ENCODE assay signal across 1 cellular context in the genomic region with DNA sequence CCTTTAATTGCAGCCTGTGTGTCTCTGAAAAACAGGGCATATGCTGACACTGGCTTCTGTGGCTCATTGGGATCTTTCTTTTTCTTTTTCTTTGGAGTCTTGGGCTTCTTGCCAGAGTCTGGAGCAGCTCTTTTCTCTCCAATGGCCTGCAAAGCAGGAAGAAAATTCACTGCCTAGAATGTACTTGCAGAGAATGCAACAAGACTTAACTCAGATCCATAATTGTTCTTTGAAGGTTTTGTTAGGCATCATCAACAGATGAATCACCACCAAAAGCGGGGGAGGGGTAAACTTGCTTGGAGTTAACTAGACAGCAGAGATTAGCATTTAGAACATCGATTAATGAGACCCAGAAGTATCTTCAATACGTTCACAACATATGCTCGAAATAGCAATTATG.
TF ChIP-seq lines count a peak whose summit lies in the region.

No MANE protein-coding gene starts in this region.

TF ChIP-seq in HepG2, 621 proteins besides CTCF, POLR2A, EP300 and RAD21 (continued from another document):
- TF ChIP-seq, protein P1, sequence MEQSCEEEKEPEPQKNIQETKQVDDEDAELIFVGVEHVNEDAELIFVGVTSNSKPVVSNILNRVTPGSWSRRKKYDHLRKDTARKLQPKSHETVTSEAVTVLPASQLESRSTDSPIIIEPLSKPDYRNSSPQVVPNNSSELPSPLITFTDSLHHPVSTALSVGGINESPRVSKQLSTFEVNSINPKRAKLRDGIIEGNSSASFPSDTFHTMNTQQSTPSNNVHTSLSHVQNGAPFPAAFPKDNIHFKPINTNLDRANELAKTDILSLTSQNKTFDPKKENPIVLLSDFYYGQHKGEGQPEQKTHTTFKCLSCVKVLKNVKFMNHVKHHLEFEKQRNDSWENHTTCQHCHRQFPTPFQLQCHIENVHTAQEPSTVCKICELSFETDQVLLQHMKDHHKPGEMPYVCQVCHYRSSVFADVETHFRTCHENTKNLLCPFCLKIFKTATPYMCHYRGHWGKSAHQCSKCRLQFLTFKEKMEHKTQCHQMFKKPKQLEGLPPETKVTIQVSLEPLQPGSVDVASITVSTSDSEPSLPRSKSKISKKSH (CRISPR knock-in tag; IDR thresholded peaks at IDR 0.05; ENCODE audit: borderline replicate concordance): no peak
- TF ChIP-seq HHEX (CRISPR knock-in tag; IDR thresholded peaks at IDR 0.05): no peak
- no peak for TF ChIP-seq BRD4 (CRISPR knock-in tag; IDR thresholded peaks at IDR 0.05)
- TF ChIP-seq RBM22 (optimal IDR thresholded peaks at IDR 0.05; ENCODE audit: low read length): peak; percentile 62
